Comparison of ENCODE assay signal across 12 cellular contexts in genomic region chr11:92830382-92831148, GRCh38.
DNase-seq lines count a peak whose midpoint lies in the region; ATAC-seq and TF ChIP-seq lines count a peak whose summit lies in the region.
"Had no signal": no experiment of that assay in that cellular context is flagged by ENCODE, and none has a peak within 500 bp of the region (broad histone marks: within the 10 kb centered on the region; RNA-seq: fewer than 3 reads in every experiment).

No MANE protein-coding gene starts in this region.

- H3K27me3 Mint-ChIP-seq in H9 (ENCODE audit: low read depth) = no peaks in the 10 kb centered on the region
- H3K27me3 Mint-ChIP-seq in CD4-positive, alpha-beta memory T cell = peaks cover 0 to 2% of the 10 kb centered on the region in 2 donors
- H3K27me3 Mint-ChIP-seq in Calu3 (ENCODE audit: unreplicated experiment) = peaks cover 16% of the 10 kb centered on the region

- H2AK5ac ChIP-seq in H9 (ENCODE audit: insufficient read length, low read length) = no peak overlapping the region

- peaks cover 6% of the 10 kb centered on the region; the same call in 1 of the 2 replicates for H3K4me1 ChIP-seq in H9 (ENCODE audit: insufficient read depth, low read length)
- H3K4me1 ChIP-seq in CD4-positive, alpha-beta memory T cell (ENCODE audit: insufficient read depth, low read length) = no peaks in the 10 kb centered on the region
- H3K4me1 ChIP-seq: left ventricle myocardium inferior had no signal

- no peak overlapping the region for H3K4me2 ChIP-seq in H9 (ENCODE audit: insufficient read depth, insufficient read length, low read length)

- no peak overlapping the region for H2BK120ac ChIP-seq in H9 (ENCODE audit: low read depth, low read length, poor library complexity, severe bottlenecking)

- no peak overlapping the region for H3T11ph ChIP-seq in H9 (ENCODE audit: low read length)

- H4K20me1 ChIP-seq in H9 (ENCODE audit: control insufficient read depth, insufficient read depth, insufficient read length) = no peaks in the 10 kb centered on the region

- H2BK15ac ChIP-seq in H9 (ENCODE audit: low read depth, low read length) = no peak overlapping the region

- H3K4ac ChIP-seq in H9 (ENCODE audit: low read depth, low read length) = no peak overlapping the region

- no TSS peak for BruUV-seq in Calu3 (replicated peaks; lab: Mats Ljungman, UMichigan)

- H3K36me3 ChIP-seq in CD4-positive, alpha-beta memory T cell (ENCODE audit: insufficient read depth, low read length) = no peaks in the 10 kb centered on the region
- H3K36me3 ChIP-seq: left ventricle myocardium inferior, vagina had no signal

- TF ChIP-seq CTCF in H9 (conservative IDR thresholded peaks at IDR 0.05) (no peak), omental fat pad (IDR thresholded peaks at IDR 0.05) (no peak), Calu3 (IDR thresholded peaks at IDR 0.05; ENCODE audit: unreplicated experiment) (no peak)

- WGBS in H9 (ENCODE audit: extremely low coverage, insufficient read length, low lambda C conversion rate) = no CpG with 5 or more reads among the region's 5 CpGs

- H3K27ac ChIP-seq in H9 (ENCODE audit: insufficient read length, low read depth, low read length) = no peak overlapping the region
- no peak overlapping the region for H3K27ac ChIP-seq in CD4-positive, alpha-beta memory T cell (ENCODE audit: low read depth, low read length)
- H3K27ac ChIP-seq: left ventricle myocardium inferior, vagina had no signal

- no peaks in the 10 kb centered on the region for H3K23me2 ChIP-seq in H9 (ENCODE audit: insufficient read length, low read depth, low read length, poor library complexity, severe bottlenecking)

- H4K91ac ChIP-seq in H9 (ENCODE audit: insufficient read length, low read depth, low read length) = no peak overlapping the region

- H3K14ac ChIP-seq in H9 (ENCODE audit: insufficient read depth, low read length) = no peak overlapping the region

- H2BK5ac ChIP-seq in H9 (ENCODE audit: insufficient read length, low read length) = no peak overlapping the region

- H3K4me3 Mint-ChIP-seq in H9 (no peak overlapping the region), Calu3 (ENCODE audit: low read depth, unreplicated experiment) (no peak overlapping the region)
- no peak overlapping the region for H3K4me3 Mint-ChIP-seq in CD4-positive, alpha-beta memory T cell

- POLR2A ChIA-PET in CD4-positive, alpha-beta memory T cell (lab: Charles Lee; ENCODE audit: partially characterized antibody) = no interaction called here

- no peak overlapping the region for H3K18ac ChIP-seq in H9 (ENCODE audit: insufficient read length, low read depth, low read length)

- H2AFZ ChIP-seq in H9 (ENCODE audit: low read length) = no peak overlapping the region

- DNase-seq in DMS153 treated with DMSO at 0.1 percent for 48 hours (lab: John Stamatoyannopoulos, UW; ENCODE audit: unreplicated experiment) (peak; percentile 35), NCI-H524 (lab: John Stamatoyannopoulos, UW) (peak; percentile 96), H9 (no peak), omental fat pad (ENCODE audit: low spot score) (no peak), Calu3 (no peak)
- no peak for DNase-seq in CD4-positive, alpha-beta memory T cell
- DNase-seq: GOT3, left ventricle myocardium inferior, NCI-H748 treated with DMSO at 0.1 percent for 48 hours had no signal

- ATAC-seq in GM19467 (IDR thresholded peaks at IDR 0.05; ENCODE audit: unreplicated experiment) (peak; percentile 71), HG03196 (IDR thresholded peaks at IDR 0.05; ENCODE audit: unreplicated experiment) (peak; percentile 88), omental fat pad (ENCODE audit: low FRiP score) (no peak)

- H3K36me3 Mint-ChIP-seq in H9 (ENCODE audit: insufficient read depth in 1 of 3, low read depth in 3 of 3) (peaks cover 0 to 13% (median 9%) of the 10 kb centered on the region in 3 experiments; a peak in 4 of 7 replicates), Calu3 (ENCODE audit: insufficient read depth, unreplicated experiment) (no peaks in the 10 kb centered on the region)
- H3K36me3 Mint-ChIP-seq in CD4-positive, alpha-beta memory T cell = no peaks in the 10 kb centered on the region

- peak overlapping the region in 1 of 3 experiments; percentile 42; a peak in 2 of 7 replicates for H3K27ac Mint-ChIP-seq in H9
- no peak overlapping the region for H3K27ac Mint-ChIP-seq in CD4-positive, alpha-beta memory T cell
- H3K27ac Mint-ChIP-seq in Calu3 (ENCODE audit: unreplicated experiment) = no peak overlapping the region

- H3K9me3 ChIP-seq in H9 (ENCODE audit: control insufficient read depth, low read depth, low read length) = no peaks in the 10 kb centered on the region
- H3K9me3 ChIP-seq in CD4-positive, alpha-beta memory T cell (ENCODE audit: control insufficient read depth in 1 of 2, low read length in 2 of 2) = no peaks in the 10 kb centered on the region
- H3K9me3 ChIP-seq: left ventricle myocardium inferior, vagina had no signal

- H3K9me3 Mint-ChIP-seq in H9 (no peaks in the 10 kb centered on the region), Calu3 (ENCODE audit: low read depth, unreplicated experiment) (no peaks in the 10 kb centered on the region)
- peaks cover 0 to 4% (median 0%) of the 10 kb centered on the region in 8 donors for H3K9me3 Mint-ChIP-seq in CD4-positive, alpha-beta memory T cell

- no peak overlapping the region for H4K5ac ChIP-seq in H9 (ENCODE audit: insufficient read length, low read depth, low read length)

- CTCF ChIA-PET in CD4-positive, alpha-beta memory T cell (lab: Charles Lee; ENCODE audit: partially characterized antibody) = no interaction called here
- CTCF ChIA-PET in Calu3 (lab: Charles Lee) = no interaction called here

- H2BK12ac ChIP-seq in H9 (ENCODE audit: insufficient read length, low read depth, low read length) = no peak overlapping the region

- no peak overlapping the region for H3K9ac ChIP-seq in H9 (ENCODE audit: extremely low read depth, insufficient read length, low read length)

- no peak overlapping the region for H3K23ac ChIP-seq in H9 (ENCODE audit: insufficient read length, low read depth, low read length)

- H3K79me2 ChIP-seq in H9 (ENCODE audit: insufficient read depth, low read length) = no peaks in the 10 kb centered on the region

- H3K79me1 ChIP-seq in H9 (ENCODE audit: insufficient read depth, low read depth, low read length, poor library complexity, severe bottlenecking) = no peaks in the 10 kb centered on the region

- H3K4me3 ChIP-seq in CD4-positive, alpha-beta memory T cell (ENCODE audit: low read length in 2 of 2) = no peak overlapping the region
- H3K4me3 ChIP-seq: left ventricle myocardium inferior, vagina had no signal

- intact Hi-C loops in CD4-positive, alpha-beta memory T cell (cut with micrococcal nuclease) = no loop called here
- intact Hi-C loops in Calu3 (cut with micrococcal nuclease; ENCODE audit: unreplicated experiment) = no loop called here

- no peak overlapping the region for H4K8ac ChIP-seq in H9 (replicated peaks; ENCODE audit: insufficient read length, low read depth, low read length)

- no peaks in the 10 kb centered on the region for H3K27me3 ChIP-seq in H9 (ENCODE audit: insufficient read depth, low read length)
- no peaks in the 10 kb centered on the region for H3K27me3 ChIP-seq in CD4-positive, alpha-beta memory T cell (ENCODE audit: insufficient read depth, low read length)
- H3K27me3 ChIP-seq: vagina had no signal

- no peak overlapping the region for H2BK20ac ChIP-seq in H9 (ENCODE audit: low read depth, low read length, poor library complexity, severe bottlenecking)

- H3K56ac ChIP-seq in H9 (ENCODE audit: insufficient read length, low read depth, low read length) = no peak overlapping the region

- H3K4me1 Mint-ChIP-seq in H9 = peaks cover 25 to 29% of the 10 kb centered on the region in 2 experiments
- peaks cover 0 to 3% (median 0%) of the 10 kb centered on the region in 4 donors for H3K4me1 Mint-ChIP-seq in CD4-positive, alpha-beta memory T cell
- H3K4me1 Mint-ChIP-seq in Calu3 (ENCODE audit: low read depth, unreplicated experiment) = no peaks in the 10 kb centered on the region

Comparison
In these comparisons a context has a peak if more than half of its experiments do, and no peak if none do; other contexts are left out.
1. DNase-seq: peak in DMS153 treated with DMSO at 0.1 percent for 48 hours (single experiment) and NCI-H524 (2 of 2); none in H9 (single experiment), omental fat pad (single experiment), CD4-positive, alpha-beta memory T cell (0 of 5) and Calu3 (single experiment).